8 cellular contexts compared by ENCODE assay signal in genomic region chr6:107956586-107957164, GRCh38. TPM values are rescaled to one million over a fixed set of nuclear protein-coding genes. Genes with fewer than 3 reads are reported as not detected.
DNase-seq lines count a peak whose midpoint lies in the region; ATAC-seq and TF ChIP-seq lines count a peak whose summit lies in the region.

No MANE protein-coding gene starts in this region.

- H3K36me3 Mint-ChIP-seq in stimulated activated naive CD8-positive, alpha-beta T cell treated with anti-CD3 and anti-CD28 coated beads, Interleukin-15, Interleukin-2, amounts not matched to agents 100 ng/mL and 50 ng/mL, for 24 hours (ENCODE audit: low read depth): peaks cover 27% of the 10 kb centered on the region
- H3K36me3 Mint-ChIP-seq in endothelial cell (ENCODE audit: low read depth, unreplicated experiment): peaks cover 11% of the 10 kb centered on the region

- TF ChIP-seq CTCF in endothelial cell (IDR thresholded peaks at IDR 0.05; ENCODE audit: unreplicated experiment) (no peak), neural cell (IDR thresholded peaks at IDR 0.05; ENCODE audit: poor library complexity, severe bottlenecking) (no peak)

- H3K4me1 Mint-ChIP-seq in stimulated activated naive CD8-positive, alpha-beta T cell treated with anti-CD3 and anti-CD28 coated beads, Interleukin-15, Interleukin-2, amounts not matched to agents 100 ng/mL and 50 ng/mL, for 24 hours (ENCODE audit: low read depth): peaks cover 50% of the 10 kb centered on the region
- peaks cover 21% of the 10 kb centered on the region for H3K4me1 Mint-ChIP-seq in endothelial cell (ENCODE audit: unreplicated experiment)

- peak overlapping the region; percentile 96 for H3K4me3 ChIP-seq in neural cell (ENCODE audit: low read length)

- no peaks in the 10 kb centered on the region for H3K9me3 Mint-ChIP-seq in stimulated activated naive CD8-positive, alpha-beta T cell treated with anti-CD3 and anti-CD28 coated beads, Interleukin-15, Interleukin-2, amounts not matched to agents 100 ng/mL and 50 ng/mL, for 24 hours
- H3K9me3 Mint-ChIP-seq in endothelial cell (ENCODE audit: unreplicated experiment): no peaks in the 10 kb centered on the region

- H3K9me3 ChIP-seq in neural cell (ENCODE audit: low read length): no peaks in the 10 kb centered on the region

- peaks cover 49% of the 10 kb centered on the region for H3K79me2 ChIP-seq in neural cell (replicated peaks; ENCODE audit: insufficient read depth, low read length)

- no peaks in the 10 kb centered on the region for H3F3A ChIP-seq in neural cell (ENCODE audit: insufficient read depth, low read length, poor library complexity, severe bottlenecking)

- no peaks in the 10 kb centered on the region for H3K27me3 ChIP-seq in neural cell (ENCODE audit: insufficient read depth, low read depth, low read length)

- H3K27ac Mint-ChIP-seq in stimulated activated naive CD8-positive, alpha-beta T cell treated with anti-CD3 and anti-CD28 coated beads, Interleukin-15, Interleukin-2, amounts not matched to agents 100 ng/mL and 50 ng/mL, for 24 hours: peak overlapping the region; percentile 95
- H3K27ac Mint-ChIP-seq in endothelial cell (ENCODE audit: unreplicated experiment): peak overlapping the region; percentile 99

- no peaks in the 10 kb centered on the region for H3K27me3 Mint-ChIP-seq in stimulated activated naive CD8-positive, alpha-beta T cell treated with anti-CD3 and anti-CD28 coated beads, Interleukin-15, Interleukin-2, amounts not matched to agents 100 ng/mL and 50 ng/mL, for 24 hours
- H3K27me3 Mint-ChIP-seq in endothelial cell (ENCODE audit: unreplicated experiment): peaks cover 15% of the 10 kb centered on the region

- H2AFZ ChIP-seq in neural cell (ENCODE audit: low read depth, low read length): peak overlapping the region; percentile 88

- peak overlapping the region; percentile 91 for H3K9ac ChIP-seq in neural cell (ENCODE audit: low read length)

- TF ChIP-seq RAD21 in neural cell (conservative IDR thresholded peaks at IDR 0.05): no peak

- no peak for TF ChIP-seq EP300 in neural cell (conservative IDR thresholded peaks at IDR 0.05; ENCODE audit: poor library complexity, severe bottlenecking)

- H3K4me3 Mint-ChIP-seq in stimulated activated naive CD8-positive, alpha-beta T cell treated with anti-CD3 and anti-CD28 coated beads, Interleukin-15, Interleukin-2, amounts not matched to agents 100 ng/mL and 50 ng/mL, for 24 hours: peak overlapping the region; percentile 93
- peak overlapping the region; percentile 100 for H3K4me3 Mint-ChIP-seq in endothelial cell (ENCODE audit: unreplicated experiment)

- no peaks in the 10 kb centered on the region for H4K20me1 ChIP-seq in neural cell (ENCODE audit: insufficient read depth)

- H3K9me2 ChIP-seq in neural cell (ENCODE audit: insufficient read depth, low read length): no peaks in the 10 kb centered on the region

- H3K36me3 ChIP-seq in neural cell (ENCODE audit: insufficient read depth, low read length): no peaks in the 10 kb centered on the region

- DNase-seq in stimulated activated naive CD8-positive, alpha-beta T cell treated with anti-CD3 and anti-CD28 coated beads, Interleukin-15, Interleukin-2, amounts not matched to agents 100 U/mL and 50 U/mL, for 24 hours: no peak
- DNase-seq in SIG-M5 (lab: John Stamatoyannopoulos, UW): peak; percentile 43
- DNase-seq in endothelial cell (ENCODE audit: low spot score): no peak
- no peak for DNase-seq in stimulated activated CD4-positive, alpha-beta T cell treated with anti-CD3 and anti-CD28 coated beads, Interleukin-15, amount 100 ng/mL, for 24 hours
- no peak for DNase-seq in SK-N-DZ (ENCODE audit: low spot score)

- ATAC-seq in stimulated activated naive CD8-positive, alpha-beta T cell treated with anti-CD3 and anti-CD28 coated beads, Interleukin-15, Interleukin-2, amounts not matched to agents 100 U/mL and 50 U/mL, for 24 hours: no peak
- no peak for ATAC-seq in GM21825 (IDR thresholded peaks at IDR 0.05; ENCODE audit: unreplicated experiment)

- H3K27ac ChIP-seq in neural cell (ENCODE audit: low read length): peak overlapping the region; percentile 87

- peak overlapping the region; percentile 90 for H3K4me2 ChIP-seq in neural cell (ENCODE audit: low read length)

TF ChIP-seq in neural cell, 6 proteins besides CTCF, POLR2A, EP300 and RAD21:
- no peak for TF ChIP-seq POLR2AphosphoS5 (IDR thresholded peaks at IDR 0.05)
- TF ChIP-seq, protein P1, sequence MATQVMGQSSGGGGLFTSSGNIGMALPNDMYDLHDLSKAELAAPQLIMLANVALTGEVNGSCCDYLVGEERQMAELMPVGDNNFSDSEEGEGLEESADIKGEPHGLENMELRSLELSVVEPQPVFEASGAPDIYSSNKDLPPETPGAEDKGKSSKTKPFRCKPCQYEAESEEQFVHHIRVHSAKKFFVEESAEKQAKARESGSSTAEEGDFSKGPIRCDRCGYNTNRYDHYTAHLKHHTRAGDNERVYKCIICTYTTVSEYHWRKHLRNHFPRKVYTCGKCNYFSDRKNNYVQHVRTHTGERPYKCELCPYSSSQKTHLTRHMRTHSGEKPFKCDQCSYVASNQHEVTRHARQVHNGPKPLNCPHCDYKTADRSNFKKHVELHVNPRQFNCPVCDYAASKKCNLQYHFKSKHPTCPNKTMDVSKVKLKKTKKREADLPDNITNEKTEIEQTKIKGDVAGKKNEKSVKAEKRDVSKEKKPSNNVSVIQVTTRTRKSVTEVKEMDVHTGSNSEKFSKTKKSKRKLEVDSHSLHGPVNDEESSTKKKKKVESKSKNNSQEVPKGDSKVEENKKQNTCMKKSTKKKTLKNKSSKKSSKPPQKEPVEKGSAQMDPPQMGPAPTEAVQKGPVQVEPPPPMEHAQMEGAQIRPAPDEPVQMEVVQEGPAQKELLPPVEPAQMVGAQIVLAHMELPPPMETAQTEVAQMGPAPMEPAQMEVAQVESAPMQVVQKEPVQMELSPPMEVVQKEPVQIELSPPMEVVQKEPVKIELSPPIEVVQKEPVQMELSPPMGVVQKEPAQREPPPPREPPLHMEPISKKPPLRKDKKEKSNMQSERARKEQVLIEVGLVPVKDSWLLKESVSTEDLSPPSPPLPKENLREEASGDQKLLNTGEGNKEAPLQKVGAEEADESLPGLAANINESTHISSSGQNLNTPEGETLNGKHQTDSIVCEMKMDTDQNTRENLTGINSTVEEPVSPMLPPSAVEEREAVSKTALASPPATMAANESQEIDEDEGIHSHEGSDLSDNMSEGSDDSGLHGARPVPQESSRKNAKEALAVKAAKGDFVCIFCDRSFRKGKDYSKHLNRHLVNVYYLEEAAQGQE (IDR thresholded peaks at IDR 0.05; ENCODE audit: borderline replicate concordance): no peak
- TF ChIP-seq SMC3 (conservative IDR thresholded peaks at IDR 0.05; ENCODE audit: poor library complexity): no peak
- TF ChIP-seq TAF1 (IDR thresholded peaks at IDR 0.05; ENCODE audit: low read depth): no peak
- no peak for TF ChIP-seq EZH2 (IDR thresholded peaks at IDR 0.05; ENCODE audit: borderline replicate concordance, insufficient read depth, low read length, poor library complexity, severe bottlenecking)
- TF ChIP-seq MXI1 (conservative IDR thresholded peaks at IDR 0.05; ENCODE audit: poor library complexity, severe bottlenecking): no peak
TF ChIP-seq in neural cell: peak in this region for 0.

RNA-seq across cellular contexts. Expression of gene SEC63, which starts 1.3 kb away (rescaled TPM):
- total RNA-seq in endothelial cell (ENCODE audit: unreplicated experiment): 120 TPM
- 30.1 and 34.8 TPM in 2 replicates for polyA plus RNA-seq in neural cell
- 68.9 and 75.4 TPM in 2 replicates for polyA minus RNA-seq in neural cell
- 14.3 and 17.3 TPM in 2 replicates for polyA plus RNA-seq in SK-N-DZ (2014; cell fraction: cytosol; rRNA removed)
- polyA plus RNA-seq in SK-N-DZ (2014; cell fraction: nucleus; rRNA removed): 30.9 and 45.0 TPM in 2 replicates
